28 cellular contexts compared by ENCODE assay signal in the genomic region with DNA sequence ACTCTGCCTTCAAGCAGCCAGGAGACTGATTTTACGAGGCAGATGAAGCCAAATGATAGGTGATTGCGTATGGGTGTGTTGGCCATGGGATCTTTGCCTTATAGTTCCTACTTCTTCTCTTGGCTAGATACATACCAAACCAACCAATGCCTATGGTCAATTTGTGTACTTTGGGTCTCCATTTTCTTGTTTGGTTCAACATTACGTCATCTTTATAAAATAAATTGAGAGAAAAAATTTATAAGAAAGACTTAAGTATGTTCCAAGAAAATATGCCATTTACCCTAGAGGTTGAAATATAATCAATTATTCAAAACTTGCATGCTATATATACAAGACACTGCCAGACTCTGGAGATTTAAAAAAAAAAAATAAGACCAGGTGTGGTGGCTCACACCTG.
"Had no signal": no experiment of that assay in that cellular context is flagged by ENCODE, and none has a peak within 500 bp of the region (broad histone marks: within the 10 kb centered on the region; RNA-seq: fewer than 3 reads in every experiment).

No MANE protein-coding gene starts in this region.

- FAIRE-seq: colon, endometrium, endothelial cell of umbilical vein, frontal cortex had no signal

- H3K27ac ChIP-seq: colonic mucosa, coronary artery, dorsolateral prefrontal cortex, epithelial cell of prostate, esophagus muscularis mucosa, esophagus squamous epithelium, foreskin keratinocyte, gastrocnemius medialis, gastroesophageal sphincter, heart left ventricle, heart right ventricle had no signal

- H3K36me3 ChIP-seq: colonic mucosa, esophagus muscularis mucosa, esophagus squamous epithelium, gastrocnemius medialis, gastroesophageal sphincter, heart left ventricle, heart right ventricle had no signal

- H3K4me1 ChIP-seq: colonic mucosa, esophagus muscularis mucosa, foreskin keratinocyte, gastrocnemius medialis, gastroesophageal sphincter, heart left ventricle, heart right ventricle had no signal

- H3K9me3 ChIP-seq: colonic mucosa, esophagus muscularis mucosa, esophagus squamous epithelium, gastrocnemius medialis, gastroesophageal sphincter, heart left ventricle, heart right ventricle had no signal

- H3K4me3 ChIP-seq: colonic mucosa, coronary artery, dorsolateral prefrontal cortex, esophagus muscularis mucosa, esophagus squamous epithelium, gastrocnemius medialis, gastroesophageal sphincter, heart left ventricle, heart right ventricle had no signal

- ATAC-seq: effector memory CD8-positive, alpha-beta T cell; esophagus mucosa; foreskin keratinocyte; gastrocnemius medialis; gastroesophageal sphincter; heart left ventricle; heart right ventricle had no signal

- H3K27me3 ChIP-seq: colonic mucosa, esophagus muscularis mucosa, esophagus squamous epithelium, gastrocnemius medialis, heart left ventricle had no signal

- DNase-seq: colonic mucosa; cortex of kidney; dermis blood vessel endothelial cell; dorsolateral prefrontal cortex; effector CD4-positive, alpha-beta T cell; effector CD8-positive, alpha-beta T cell; effector memory CD4-positive, alpha-beta T cell; effector memory CD8-positive, alpha-beta T cell; endodermal cell; erythroblast; esophagus squamous epithelium; foreskin fibroblast; foreskin keratinocyte; foreskin melanocyte; gastrocnemius medialis; glutamatergic neuron; head of caudate nucleus; heart left ventricle; heart right ventricle had no signal
